In genomic region chr3:42660131-42660715, GRCh38 we compare ENCODE assay signal across 1 cellular context.
TF ChIP-seq lines count a peak whose summit lies in the region.

No MANE protein-coding gene starts in this region.

TF ChIP-seq in SK-N-SH, 30 proteins besides CTCF, POLR2A, EP300 and RAD21 (continued from another document):
- TF ChIP-seq IRF3 (IDR thresholded peaks at IDR 0.05; ENCODE audit: low read depth, low read length) (no peak), REST (IDR thresholded peaks at IDR 0.05; ENCODE audit: low read depth, low read length) (no peak), TEAD4 (IDR thresholded peaks at IDR 0.05; ENCODE audit: borderline replicate concordance, insufficient read depth) (no peak), NFIC (IDR thresholded peaks at IDR 0.05; ENCODE audit: borderline replicate concordance) (no peak)
